8 cellular contexts compared by ENCODE assay signal in genomic region chr22:49971232-49972162, GRCh38. TPM values are rescaled to one million over a fixed set of nuclear protein-coding genes. Genes with fewer than 3 reads are reported as not detected.
DNase-seq lines count a peak whose midpoint lies in the region; ATAC-seq and TF ChIP-seq lines count a peak whose summit lies in the region.

No MANE protein-coding gene starts in this region.

- ATAC-seq in CD4-positive, CD25-positive, alpha-beta regulatory T cell (ENCODE audit: low read depth in 2 of 2) = peak; percentile 52 to 54
- ATAC-seq in GM19455 (IDR thresholded peaks at IDR 0.05; ENCODE audit: unreplicated experiment) (peak; percentile 25), mucosa of descending colon (peak; percentile 75)
- peak; percentile 0 for ATAC-seq in stimulated activated naive CD8-positive, alpha-beta T cell treated with anti-CD3 and anti-CD28 coated beads, Interleukin-15, Interleukin-2, amounts not matched to agents 100 U/mL and 50 U/mL, for 24 hours

- no peaks in the 10 kb centered on the region for H3K9me3 Mint-ChIP-seq in CD4-positive, CD25-positive, alpha-beta regulatory T cell
- H3K9me3 Mint-ChIP-seq in activated CD4-positive, alpha-beta T cell treated with anti-CD3 and anti-CD28 coated beads, Interleukin-2, amount 10 ng/mL, durations not matched to agents 7 days and 5 days = no peaks in the 10 kb centered on the region

- TF ChIP-seq CTCF in mucosa of descending colon (IDR thresholded peaks at IDR 0.05) = no peak

- peak in 1 of 3 donors; percentile 34 for DNase-seq in CD4-positive, CD25-positive, alpha-beta regulatory T cell
- DNase-seq in HT-29 (ENCODE audit: low spot score) (peak; percentile 72), epidermal melanocyte (ENCODE audit: insufficient read length, low spot score) (peak; percentile 43), mucosa of descending colon (peak; percentile 82 to 92 (median 90)), NCI-H2227 (lab: John Stamatoyannopoulos, UW; ENCODE audit: unreplicated experiment) (no peak)
- DNase-seq in activated CD4-positive, alpha-beta T cell treated with anti-CD3 and anti-CD28 coated beads, Interleukin-2, amount 10 ng/mL, durations not matched to agents 7 days and 5 days = no peak
- peak; percentile 86 for DNase-seq in stimulated activated naive CD8-positive, alpha-beta T cell treated with anti-CD3 and anti-CD28 coated beads, Interleukin-15, Interleukin-2, amounts not matched to agents 100 U/mL and 50 U/mL, for 24 hours

- peak overlapping the region; percentile 80 for H3K27ac ChIP-seq in CD4-positive, CD25-positive, alpha-beta regulatory T cell (ENCODE audit: insufficient read depth, low read length, poor library complexity, severe bottlenecking)

- no peaks in the 10 kb centered on the region for H3K36me3 ChIP-seq in CD4-positive, CD25-positive, alpha-beta regulatory T cell (ENCODE audit: control insufficient read depth, insufficient read depth, low read length)
- H3K36me3 ChIP-seq in mucosa of descending colon (ENCODE audit: low read depth) = no peaks in the 10 kb centered on the region

- no peaks in the 10 kb centered on the region for H3K9me3 ChIP-seq in CD4-positive, CD25-positive, alpha-beta regulatory T cell (ENCODE audit: control insufficient read depth in 2 of 2, low read length in 2 of 2)
- H3K9me3 ChIP-seq in mucosa of descending colon = no peaks in the 10 kb centered on the region

- no peak overlapping the region for H3K4me3 ChIP-seq in CD4-positive, CD25-positive, alpha-beta regulatory T cell (ENCODE audit: low read depth, low read length)
- peak overlapping the region; percentile 3 for H3K4me3 ChIP-seq in mucosa of descending colon

- H3K27me3 Mint-ChIP-seq in CD4-positive, CD25-positive, alpha-beta regulatory T cell = peaks cover 6% of the 10 kb centered on the region
- no peaks in the 10 kb centered on the region for H3K27me3 Mint-ChIP-seq in activated CD4-positive, alpha-beta T cell treated with anti-CD3 and anti-CD28 coated beads, Interleukin-2, amount 10 ng/mL, durations not matched to agents 7 days and 5 days

- peak overlapping the region; percentile 84 to 90 (median 86) for H3K4me3 Mint-ChIP-seq in CD4-positive, CD25-positive, alpha-beta regulatory T cell
- peak overlapping the region; percentile 72 for H3K4me3 Mint-ChIP-seq in activated CD4-positive, alpha-beta T cell treated with anti-CD3 and anti-CD28 coated beads, Interleukin-2, amount 10 ng/mL, durations not matched to agents 7 days and 5 days

- H3K36me3 Mint-ChIP-seq in CD4-positive, CD25-positive, alpha-beta regulatory T cell = no peaks in the 10 kb centered on the region
- H3K36me3 Mint-ChIP-seq in activated CD4-positive, alpha-beta T cell treated with anti-CD3 and anti-CD28 coated beads, Interleukin-2, amount 10 ng/mL, durations not matched to agents 7 days and 5 days (ENCODE audit: low read depth) = no peaks in the 10 kb centered on the region

- CTCF ChIA-PET in activated CD4-positive, alpha-beta T cell treated with anti-CD3 and anti-CD28 coated beads, Interleukin-2, amount 10 ng/mL, durations not matched to agents 7 days and 5 days (lab: Charles Lee) = interaction anchor here (0.6 to 1.4 kb wide), 2 partner anchors 11 to 650 kb away, joined by 3 to 5 read pairs; no protein-coding TSS in a partner anchor

- POLR2A ChIA-PET in activated CD4-positive, alpha-beta T cell treated with anti-CD3 and anti-CD28 coated beads, Interleukin-2, amount 10 ng/mL, durations not matched to agents 7 days and 5 days (lab: Charles Lee) = interaction anchor here (0.5 to 1.0 kb wide), 2 partner anchors 35 to 192 kb away, joined by 3 to 4 read pairs; no protein-coding TSS in a partner anchor

- no peaks in the 10 kb centered on the region for H3K27me3 ChIP-seq in CD4-positive, CD25-positive, alpha-beta regulatory T cell (ENCODE audit: control insufficient read depth, insufficient read depth, low read length)

- intact Hi-C loops in mucosa of descending colon (cut with DNase I, micrococcal nuclease) = no loop called here

- H3K4me1 Mint-ChIP-seq in CD4-positive, CD25-positive, alpha-beta regulatory T cell = peaks cover 8 to 36% (median 16%) of the 10 kb centered on the region in 4 donors
- peaks cover 27% of the 10 kb centered on the region for H3K4me1 Mint-ChIP-seq in activated CD4-positive, alpha-beta T cell treated with anti-CD3 and anti-CD28 coated beads, Interleukin-2, amount 10 ng/mL, durations not matched to agents 7 days and 5 days

- H3K27ac Mint-ChIP-seq in CD4-positive, CD25-positive, alpha-beta regulatory T cell = peak overlapping the region; percentile 91 to 98 (median 97)
- H3K27ac Mint-ChIP-seq in activated CD4-positive, alpha-beta T cell treated with anti-CD3 and anti-CD28 coated beads, Interleukin-2, amount 10 ng/mL, durations not matched to agents 7 days and 5 days = peak overlapping the region; percentile 91

- peaks cover 44% of the 10 kb centered on the region for H3K4me1 ChIP-seq in CD4-positive, CD25-positive, alpha-beta regulatory T cell (ENCODE audit: control insufficient read depth, insufficient read depth, low read length, poor library complexity, severe bottlenecking)
- H3K4me1 ChIP-seq in mucosa of descending colon (ENCODE audit: low read depth) = peaks cover 32% of the 10 kb centered on the region

RNA-seq across cellular contexts. Expression of gene PIM3, which starts 10.9 kb away (rescaled TPM):
- total RNA-seq in CD4-positive, CD25-positive, alpha-beta regulatory T cell = 294 TPM
- polyA plus RNA-seq in CD4-positive, CD25-positive, alpha-beta regulatory T cell = 10 to 100 TPM; 34.0 to 47.1 (median 40.3) TPM
- total RNA-seq in HT-29 (2014; rRNA removed; shearing (Covaris generic)) = 161 and 183 TPM in 2 replicates
- total RNA-seq in activated CD4-positive, alpha-beta T cell treated with anti-CD3 and anti-CD28 coated beads, Interleukin-2, amount 10 ng/mL, durations not matched to agents 7 days and 5 days = 10 to 100 TPM; 39.7 to 44.7 TPM
- total RNA-seq in mucosa of descending colon = 100 to 1,000 TPM in 1 of 3 donors, 10 to 100 TPM in 2; 56.4 to 106 (median 58.7) TPM

RNA-seq across cellular contexts. Expression of gene IL17REL, which starts 41.1 kb away (rescaled TPM):
- total RNA-seq in CD4-positive, CD25-positive, alpha-beta regulatory T cell = 0.57 TPM
- polyA plus RNA-seq in CD4-positive, CD25-positive, alpha-beta regulatory T cell = under 1 TPM in 1 of 4 donors, not detected in 3; 0.07 TPM
- total RNA-seq in HT-29 (2014; rRNA removed; shearing (Covaris generic)) = 0.03 and 0.13 TPM in 2 replicates
- total RNA-seq in activated CD4-positive, alpha-beta T cell treated with anti-CD3 and anti-CD28 coated beads, Interleukin-2, amount 10 ng/mL, durations not matched to agents 7 days and 5 days = not detected
- under 1 TPM in 2 of 3 donors, not detected in 1; 0.09 to 0.43 TPM for total RNA-seq in mucosa of descending colon

RNA-seq across cellular contexts. Expression of gene CRELD2, which starts 53.1 kb away (rescaled TPM):
- total RNA-seq in CD4-positive, CD25-positive, alpha-beta regulatory T cell = 37.8 TPM
- polyA plus RNA-seq in CD4-positive, CD25-positive, alpha-beta regulatory T cell = 10 to 100 TPM; 22.4 to 38.2 (median 31.8) TPM
- total RNA-seq in HT-29 (2014; rRNA removed; shearing (Covaris generic)) = 70.4 and 75.0 TPM in 2 replicates
- total RNA-seq in activated CD4-positive, alpha-beta T cell treated with anti-CD3 and anti-CD28 coated beads, Interleukin-2, amount 10 ng/mL, durations not matched to agents 7 days and 5 days = 10 to 100 TPM; 42.4 to 47.9 TPM
- 10 to 100 TPM; 27.6 to 57.6 (median 32.2) TPM for total RNA-seq in mucosa of descending colon

RNA-seq across cellular contexts. Expression of gene ALG12, which starts 53.3 kb away (rescaled TPM):
- total RNA-seq in CD4-positive, CD25-positive, alpha-beta regulatory T cell = 18.1 TPM
- polyA plus RNA-seq in CD4-positive, CD25-positive, alpha-beta regulatory T cell = 10 to 100 TPM; 12.6 to 16.9 (median 15.0) TPM
- 17.9 and 27.1 TPM in 2 replicates for total RNA-seq in HT-29 (2014; rRNA removed; shearing (Covaris generic))
- total RNA-seq in activated CD4-positive, alpha-beta T cell treated with anti-CD3 and anti-CD28 coated beads, Interleukin-2, amount 10 ng/mL, durations not matched to agents 7 days and 5 days = 10 to 100 TPM; 21.4 to 28.5 TPM
- 10 to 100 TPM; 21.7 to 28.7 (median 25.5) TPM for total RNA-seq in mucosa of descending colon

Comparison
In these comparisons a context has a peak if more than half of its experiments do, and no peak if none do; other contexts are left out.
1. ATAC-seq: peak in every context shown above with its lines; median percentile 75 in mucosa of descending colon; 53 in CD4-positive, CD25-positive, alpha-beta regulatory T cell; 25 in GM19455; 0 in stimulated activated naive CD8-positive, alpha-beta T cell treated with anti-CD3 and anti-CD28 coated beads, Interleukin-15, Interleukin-2, amounts not matched to agents 100 U/mL and 50 U/mL, for 24 hours.
2. DNase-seq: peak in HT-29 (single experiment), epidermal melanocyte (single experiment), mucosa of descending colon (3 of 3) and stimulated activated naive CD8-positive, alpha-beta T cell treated with anti-CD3 and anti-CD28 coated beads, Interleukin-15, Interleukin-2, amounts not matched to agents 100 U/mL and 50 U/mL, for 24 hours (single experiment); none in activated CD4-positive, alpha-beta T cell treated with anti-CD3 and anti-CD28 coated beads, Interleukin-2, amount 10 ng/mL, durations not matched to agents 7 days and 5 days (single experiment) and NCI-H2227 (single experiment).